Comparison of ENCODE assay signal across 24 cellular contexts in the genomic region with DNA sequence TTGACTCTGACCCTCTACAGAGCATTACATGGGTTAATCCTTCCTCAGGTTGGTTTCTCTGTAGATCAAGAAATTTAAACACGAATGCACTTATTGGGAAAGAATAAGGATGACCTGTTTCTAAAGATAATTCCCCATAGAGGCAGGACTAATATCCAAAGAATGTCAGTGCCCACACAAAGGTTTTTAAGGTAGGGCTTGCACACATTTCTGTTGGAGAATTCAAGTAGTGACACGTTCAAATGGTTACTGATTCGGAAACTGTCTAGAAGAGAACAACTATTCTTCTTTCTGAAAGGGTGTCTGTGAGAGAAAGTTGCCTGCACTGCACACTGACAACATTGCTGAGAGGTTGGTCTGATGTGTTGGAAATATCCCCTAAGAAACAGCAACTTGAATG.
"Had no signal": no experiment of that assay in that cellular context is flagged by ENCODE, and none has a peak within 500 bp of the region (broad histone marks: within the 10 kb centered on the region; RNA-seq: fewer than 3 reads in every experiment).

No MANE protein-coding gene starts in this region.

- H3K36me3 ChIP-seq: esophagus squamous epithelium, neural progenitor cell, thoracic aorta, transverse colon, upper lobe of right lung, uterus had no signal

- H3K4me1 ChIP-seq: esophagus squamous epithelium, neural progenitor cell, parathyroid adenoma, transverse colon, upper lobe of right lung, uterus had no signal

- H3K9ac ChIP-seq: neural progenitor cell, parathyroid adenoma had no signal

- H3K27ac ChIP-seq: dorsolateral prefrontal cortex, esophagus squamous epithelium, neural progenitor cell, parathyroid adenoma, skin epidermis, thoracic aorta, transverse colon, upper lobe of right lung, uterus had no signal

- H3K9me3 ChIP-seq: thoracic aorta, transverse colon, upper lobe of right lung, uterus had no signal

- H3K4me3 ChIP-seq: dorsolateral prefrontal cortex, esophagus squamous epithelium, lung, neural progenitor cell, skin epidermis, thoracic aorta, transverse colon, upper lobe of right lung, uterus had no signal

- H2AFZ ChIP-seq: neural progenitor cell, parathyroid adenoma had no signal

- H3K4me2 ChIP-seq: neural progenitor cell had no signal

- H3K79me2 ChIP-seq: parathyroid adenoma had no signal

- ATAC-seq: left lobe of liver; naive thymus-derived CD4-positive, alpha-beta T cell; right cardiac atrium; stimulated activated naive B cell treated with anti-CD40 and anti-IgM and Interleukin-4, amounts not matched to agents 10 μg/mL and 1 μg/mL and 100 μg/mL, for 72 hours; upper lobe of right lung had no signal

- FAIRE-seq: frontal cortex had no signal

- H3K27me3 ChIP-seq: esophagus squamous epithelium, neural progenitor cell, transverse colon, upper lobe of right lung, uterus had no signal

- DNase-seq: cerebellar nuclear complex; dorsolateral prefrontal cortex; effector CD4-positive, alpha-beta T cell; esophagus squamous epithelium; hypothalamus; immature natural killer cell; islet precursor cell; mesenchymal stem cell; midbrain; naive thymus-derived CD4-positive, alpha-beta T cell; right cardiac atrium; stimulated activated CD4-positive, alpha-beta T cell treated with anti-CD3 and anti-CD28 coated beads, Interleukin-15, amount 100 ng/mL, for 24 hours; stimulated activated CD4-positive, alpha-beta T cell treated with anti-CD3 and anti-CD28 coated beads, Interleukin-2, amount 100 ng/mL, for 48 hours; stimulated activated naive B cell treated with anti-CD40 and anti-IgM and Interleukin-4, amounts not matched to agents 10 μg/mL and 1 μg/mL and 100 μg/mL, for 72 hours; transverse colon; upper lobe of right lung; uterus had no signal
